Comparison of ENCODE assay signal across 1 cellular context in genomic region chr18:57497372-57498294, GRCh38.
TF ChIP-seq lines count a peak whose summit lies in the region.

No MANE protein-coding gene starts in this region.

TF ChIP-seq in HepG2, 621 proteins besides CTCF, POLR2A, EP300 and RAD21 (continued from another document):
- TF ChIP-seq ZNF710 (CRISPR knock-in tag; IDR thresholded peaks at IDR 0.05; ENCODE audit: borderline replicate concordance) (no peak), U2AF2 (IDR thresholded peaks at IDR 0.05; ENCODE audit: low read depth, low read length) (no peak), SKIL (CRISPR knock-in tag; IDR thresholded peaks at IDR 0.05; ENCODE audit: borderline replicate concordance) (no peak), FOXM1 (CRISPR knock-in tag; IDR thresholded peaks at IDR 0.05) (no peak), ZFP41 (CRISPR knock-in tag; IDR thresholded peaks at IDR 0.05; ENCODE audit: borderline replicate concordance) (no peak), SP140L (CRISPR knock-in tag; IDR thresholded peaks at IDR 0.05; ENCODE audit: borderline replicate concordance) (no peak), STAT5B (CRISPR knock-in tag; IDR thresholded peaks at IDR 0.05) (no peak), MYPOP (CRISPR knock-in tag; IDR thresholded peaks at IDR 0.05) (no peak), ZNF451 (CRISPR knock-in tag; IDR thresholded peaks at IDR 0.05) (no peak), ZNF720 (CRISPR knock-in tag; IDR thresholded peaks at IDR 0.05) (no peak), SKI (IDR thresholded peaks at IDR 0.05; ENCODE audit: partially characterized antibody) (no peak), ZFP62 (CRISPR knock-in tag; IDR thresholded peaks at IDR 0.05) (no peak), GRHL1 (CRISPR knock-in tag; conservative IDR thresholded peaks at IDR 0.05) (no peak), KMT2B (CRISPR knock-in tag; IDR thresholded peaks at IDR 0.05) (no peak), CEBPZ (IDR thresholded peaks at IDR 0.05; ENCODE audit: low read length) (no peak), FOXK1 (CRISPR knock-in tag; IDR thresholded peaks at IDR 0.05; ENCODE audit: borderline replicate concordance, low read depth) (no peak), ZNF746 (CRISPR knock-in tag; IDR thresholded peaks at IDR 0.05) (no peak), ZNF460 (CRISPR knock-in tag; IDR thresholded peaks at IDR 0.05; ENCODE audit: borderline replicate concordance) (no peak)
